Comparison of ENCODE assay signal across 1 cellular context in the genomic region with DNA sequence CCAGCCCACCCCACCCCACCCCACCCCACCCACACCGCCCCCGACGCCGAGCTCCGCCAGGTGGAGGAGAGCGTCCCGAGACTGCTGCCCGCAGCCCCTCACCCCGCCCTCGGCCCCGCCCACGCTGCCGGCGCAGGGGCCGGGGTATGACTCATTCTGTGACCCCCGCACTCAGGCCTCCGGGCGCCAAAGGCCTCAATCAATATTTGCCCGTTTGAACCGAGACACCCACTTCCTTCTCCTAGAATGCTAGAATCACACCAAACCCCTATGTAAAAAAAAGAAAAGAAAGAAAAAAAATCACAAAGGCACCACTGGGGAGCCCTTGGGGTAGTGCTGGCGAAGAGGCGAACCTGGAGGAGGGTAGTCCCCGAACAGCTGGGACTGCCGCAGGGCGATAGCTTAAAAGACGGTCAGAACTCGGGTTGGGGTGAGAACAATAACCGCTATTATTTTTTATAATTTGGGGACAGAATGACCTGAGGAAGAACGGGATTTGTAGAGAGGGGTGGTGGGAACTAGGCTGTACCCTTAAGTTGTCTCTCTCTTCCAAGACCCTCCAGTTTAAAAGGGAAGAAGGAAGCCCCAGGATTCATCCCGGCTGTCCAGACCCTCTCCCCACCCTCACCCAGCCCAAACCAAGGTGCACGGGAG.
TF ChIP-seq lines count a peak whose summit lies in the region.

No MANE protein-coding gene starts in this region.

TF ChIP-seq in HEK293, 187 proteins besides CTCF, POLR2A, EP300 and RAD21 (continued from another document and continues in another):
- TF ChIP-seq, protein P1, sequence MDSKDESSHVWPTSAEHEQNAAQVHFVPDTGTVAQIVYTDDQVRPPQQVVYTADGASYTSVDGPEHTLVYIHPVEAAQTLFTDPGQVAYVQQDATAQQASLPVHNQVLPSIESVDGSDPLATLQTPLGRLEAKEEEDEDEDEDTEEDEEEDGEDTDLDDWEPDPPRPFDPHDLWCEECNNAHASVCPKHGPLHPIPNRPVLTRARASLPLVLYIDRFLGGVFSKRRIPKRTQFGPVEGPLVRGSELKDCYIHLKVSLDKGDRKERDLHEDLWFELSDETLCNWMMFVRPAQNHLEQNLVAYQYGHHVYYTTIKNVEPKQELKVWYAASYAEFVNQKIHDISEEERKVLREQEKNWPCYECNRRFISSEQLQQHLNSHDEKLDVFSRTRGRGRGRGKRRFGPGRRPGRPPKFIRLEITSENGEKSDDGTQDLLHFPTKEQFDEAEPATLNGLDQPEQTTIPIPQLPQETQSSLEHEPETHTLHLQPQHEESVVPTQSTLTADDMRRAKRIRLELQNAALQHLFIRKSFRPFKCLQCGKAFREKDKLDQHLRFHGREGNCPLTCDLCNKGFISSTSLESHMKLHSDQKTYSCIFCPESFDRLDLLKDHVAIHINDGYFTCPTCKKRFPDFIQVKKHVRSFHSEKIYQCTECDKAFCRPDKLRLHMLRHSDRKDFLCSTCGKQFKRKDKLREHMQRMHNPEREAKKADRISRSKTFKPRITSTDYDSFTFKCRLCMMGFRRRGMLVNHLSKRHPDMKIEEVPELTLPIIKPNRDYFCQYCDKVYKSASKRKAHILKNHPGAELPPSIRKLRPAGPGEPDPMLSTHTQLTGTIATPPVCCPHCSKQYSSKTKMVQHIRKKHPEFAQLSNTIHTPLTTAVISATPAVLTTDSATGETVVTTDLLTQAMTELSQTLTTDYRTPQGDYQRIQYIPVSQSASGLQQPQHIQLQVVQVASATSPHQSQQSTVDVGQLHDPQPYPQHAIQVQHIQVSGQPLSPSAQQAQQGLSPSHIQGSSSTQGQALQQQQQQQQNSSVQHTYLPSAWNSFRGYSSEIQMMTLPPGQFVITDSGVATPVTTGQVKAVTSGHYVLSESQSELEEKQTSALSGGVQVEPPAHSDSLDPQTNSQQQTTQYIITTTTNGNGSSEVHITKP (tag by site-specific recombination; IDR thresholded peaks at IDR 0.05): peak; percentile 65
- TF ChIP-seq, protein P2, sequence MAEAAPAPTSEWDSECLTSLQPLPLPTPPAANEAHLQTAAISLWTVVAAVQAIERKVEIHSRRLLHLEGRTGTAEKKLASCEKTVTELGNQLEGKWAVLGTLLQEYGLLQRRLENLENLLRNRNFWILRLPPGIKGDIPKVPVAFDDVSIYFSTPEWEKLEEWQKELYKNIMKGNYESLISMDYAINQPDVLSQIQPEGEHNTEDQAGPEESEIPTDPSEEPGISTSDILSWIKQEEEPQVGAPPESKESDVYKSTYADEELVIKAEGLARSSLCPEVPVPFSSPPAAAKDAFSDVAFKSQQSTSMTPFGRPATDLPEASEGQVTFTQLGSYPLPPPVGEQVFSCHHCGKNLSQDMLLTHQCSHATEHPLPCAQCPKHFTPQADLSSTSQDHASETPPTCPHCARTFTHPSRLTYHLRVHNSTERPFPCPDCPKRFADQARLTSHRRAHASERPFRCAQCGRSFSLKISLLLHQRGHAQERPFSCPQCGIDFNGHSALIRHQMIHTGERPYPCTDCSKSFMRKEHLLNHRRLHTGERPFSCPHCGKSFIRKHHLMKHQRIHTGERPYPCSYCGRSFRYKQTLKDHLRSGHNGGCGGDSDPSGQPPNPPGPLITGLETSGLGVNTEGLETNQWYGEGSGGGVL (tag by site-specific recombination; IDR thresholded peaks at IDR 0.05): peak; percentile 44; the same call in 1 of the 2 replicates
- no peak for TF ChIP-seq ZNF521 (tag by site-specific recombination; IDR thresholded peaks at IDR 0.05)
- TF ChIP-seq, protein P3, sequence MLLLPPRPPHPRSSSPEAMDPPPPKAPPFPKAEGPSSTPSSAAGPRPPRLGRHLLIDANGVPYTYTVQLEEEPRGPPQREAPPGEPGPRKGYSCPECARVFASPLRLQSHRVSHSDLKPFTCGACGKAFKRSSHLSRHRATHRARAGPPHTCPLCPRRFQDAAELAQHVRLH (tag by site-specific recombination; IDR thresholded peaks at IDR 0.05): no peak; the same call in 1 of the 2 replicates
- TF ChIP-seq SALL2 (tag by site-specific recombination; IDR thresholded peaks at IDR 0.05; ENCODE audit: borderline replicate concordance): no peak
- TF ChIP-seq ZNF701 (tag by site-specific recombination; IDR thresholded peaks at IDR 0.05): no peak
- no peak for TF ChIP-seq MZF1 (tag by site-specific recombination; IDR thresholded peaks at IDR 0.05; ENCODE audit: borderline replicate concordance)
- no peak for TF ChIP-seq HOXA7 (CRISPR knock-in tag; IDR thresholded peaks at IDR 0.05; ENCODE audit: borderline replicate concordance)
- no peak for TF ChIP-seq ZSCAN16 (tag by site-specific recombination; IDR thresholded peaks at IDR 0.05)
- no peak for TF ChIP-seq ZNF596 (tag by site-specific recombination; IDR thresholded peaks at IDR 0.05)
- TF ChIP-seq, protein P4, sequence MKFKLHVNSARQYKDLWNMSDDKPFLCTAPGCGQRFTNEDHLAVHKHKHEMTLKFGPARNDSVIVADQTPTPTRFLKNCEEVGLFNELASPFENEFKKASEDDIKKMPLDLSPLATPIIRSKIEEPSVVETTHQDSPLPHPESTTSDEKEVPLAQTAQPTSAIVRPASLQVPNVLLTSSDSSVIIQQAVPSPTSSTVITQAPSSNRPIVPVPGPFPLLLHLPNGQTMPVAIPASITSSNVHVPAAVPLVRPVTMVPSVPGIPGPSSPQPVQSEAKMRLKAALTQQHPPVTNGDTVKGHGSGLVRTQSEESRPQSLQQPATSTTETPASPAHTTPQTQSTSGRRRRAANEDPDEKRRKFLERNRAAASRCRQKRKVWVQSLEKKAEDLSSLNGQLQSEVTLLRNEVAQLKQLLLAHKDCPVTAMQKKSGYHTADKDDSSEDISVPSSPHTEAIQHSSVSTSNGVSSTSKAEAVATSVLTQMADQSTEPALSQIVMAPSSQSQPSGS (tag by site-specific recombination; IDR thresholded peaks at IDR 0.05; ENCODE audit: low read depth): no peak
- TF ChIP-seq ZNF501 (tag by site-specific recombination; IDR thresholded peaks at IDR 0.05): no peak
- TF ChIP-seq ZFP41 (tag by site-specific recombination; IDR thresholded peaks at IDR 0.05; ENCODE audit: borderline replicate concordance): no peak
- TF ChIP-seq, protein P5, sequence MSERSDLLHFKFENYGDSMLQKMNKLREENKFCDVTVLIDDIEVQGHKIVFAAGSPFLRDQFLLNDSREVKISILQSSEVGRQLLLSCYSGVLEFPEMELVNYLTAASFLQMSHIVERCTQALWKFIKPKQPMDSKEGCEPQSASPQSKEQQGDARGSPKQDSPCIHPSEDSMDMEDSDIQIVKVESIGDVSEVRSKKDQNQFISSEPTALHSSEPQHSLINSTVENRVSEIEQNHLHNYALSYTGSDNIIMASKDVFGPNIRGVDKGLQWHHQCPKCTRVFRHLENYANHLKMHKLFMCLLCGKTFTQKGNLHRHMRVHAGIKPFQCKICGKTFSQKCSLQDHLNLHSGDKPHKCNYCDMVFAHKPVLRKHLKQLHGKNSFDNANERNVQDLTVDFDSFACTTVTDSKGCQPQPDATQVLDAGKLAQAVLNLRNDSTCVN (tag by site-specific recombination; optimal IDR thresholded peaks at IDR 0.05): peak; percentile 29
- TF ChIP-seq ZNF629 (tag by site-specific recombination; IDR thresholded peaks at IDR 0.05): peak; percentile 61; the same call in 1 of the 2 replicates
- TF ChIP-seq ZNF184 (tag by site-specific recombination; IDR thresholded peaks at IDR 0.05): no peak
- no peak for TF ChIP-seq ZNF610 (tag by site-specific recombination; IDR thresholded peaks at IDR 0.05; ENCODE audit: borderline replicate concordance)
- TF ChIP-seq, protein P6, sequence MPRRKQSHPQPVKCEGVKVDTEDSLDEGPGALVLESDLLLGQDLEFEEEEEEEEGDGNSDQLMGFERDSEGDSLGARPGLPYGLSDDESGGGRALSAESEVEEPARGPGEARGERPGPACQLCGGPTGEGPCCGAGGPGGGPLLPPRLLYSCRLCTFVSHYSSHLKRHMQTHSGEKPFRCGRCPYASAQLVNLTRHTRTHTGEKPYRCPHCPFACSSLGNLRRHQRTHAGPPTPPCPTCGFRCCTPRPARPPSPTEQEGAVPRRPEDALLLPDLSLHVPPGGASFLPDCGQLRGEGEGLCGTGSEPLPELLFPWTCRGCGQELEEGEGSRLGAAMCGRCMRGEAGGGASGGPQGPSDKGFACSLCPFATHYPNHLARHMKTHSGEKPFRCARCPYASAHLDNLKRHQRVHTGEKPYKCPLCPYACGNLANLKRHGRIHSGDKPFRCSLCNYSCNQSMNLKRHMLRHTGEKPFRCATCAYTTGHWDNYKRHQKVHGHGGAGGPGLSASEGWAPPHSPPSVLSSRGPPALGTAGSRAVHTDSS (tag by site-specific recombination; IDR thresholded peaks at IDR 0.05): no peak
- TF ChIP-seq, protein P7, sequence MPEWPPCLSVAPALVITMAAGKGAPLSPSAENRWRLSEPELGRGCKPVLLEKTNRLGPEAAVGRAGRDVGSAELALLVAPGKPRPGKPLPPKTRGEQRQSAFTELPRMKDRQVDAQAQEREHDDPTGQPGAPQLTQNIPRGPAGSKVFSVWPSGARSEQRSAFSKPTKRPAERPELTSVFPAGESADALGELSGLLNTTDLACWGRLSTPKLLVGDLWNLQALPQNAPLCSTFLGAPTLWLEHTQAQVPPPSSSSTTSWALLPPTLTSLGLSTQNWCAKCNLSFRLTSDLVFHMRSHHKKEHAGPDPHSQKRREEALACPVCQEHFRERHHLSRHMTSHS (tag by site-specific recombination; IDR thresholded peaks at IDR 0.05): no peak
- no peak for TF ChIP-seq ZNF223 (tag by site-specific recombination; IDR thresholded peaks at IDR 0.05)
- no peak for TF ChIP-seq ZNF837 (tag by site-specific recombination; IDR thresholded peaks at IDR 0.05)
- TF ChIP-seq, protein P8, sequence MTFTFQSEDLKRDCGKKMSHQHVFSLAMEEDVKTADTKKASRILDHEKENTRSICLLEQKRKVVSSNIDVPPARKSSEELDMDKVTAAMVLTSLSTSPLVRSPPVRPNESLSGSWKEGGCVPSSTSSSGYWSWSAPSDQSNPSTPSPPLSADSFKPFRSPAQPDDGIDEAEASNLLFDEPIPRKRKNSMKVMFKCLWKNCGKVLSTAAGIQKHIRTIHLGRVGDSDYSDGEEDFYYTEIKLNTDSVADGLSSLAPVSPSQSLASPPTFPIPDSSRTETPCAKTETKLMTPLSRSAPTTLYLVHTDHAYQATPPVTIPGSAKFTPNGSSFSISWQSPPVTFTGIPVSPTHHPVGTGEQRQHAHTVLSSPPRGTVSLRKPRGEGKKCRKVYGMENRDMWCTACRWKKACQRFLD (tag by site-specific recombination; IDR thresholded peaks at IDR 0.05): no peak
- no peak for TF ChIP-seq RBAK (tag by site-specific recombination; IDR thresholded peaks at IDR 0.05)
- TF ChIP-seq ZNF514 (tag by site-specific recombination; IDR thresholded peaks at IDR 0.05): no peak
- no peak for TF ChIP-seq ZNF510 (tag by site-specific recombination; IDR thresholded peaks at IDR 0.05; ENCODE audit: insufficient replicate concordance)
- TF ChIP-seq, protein P9, sequence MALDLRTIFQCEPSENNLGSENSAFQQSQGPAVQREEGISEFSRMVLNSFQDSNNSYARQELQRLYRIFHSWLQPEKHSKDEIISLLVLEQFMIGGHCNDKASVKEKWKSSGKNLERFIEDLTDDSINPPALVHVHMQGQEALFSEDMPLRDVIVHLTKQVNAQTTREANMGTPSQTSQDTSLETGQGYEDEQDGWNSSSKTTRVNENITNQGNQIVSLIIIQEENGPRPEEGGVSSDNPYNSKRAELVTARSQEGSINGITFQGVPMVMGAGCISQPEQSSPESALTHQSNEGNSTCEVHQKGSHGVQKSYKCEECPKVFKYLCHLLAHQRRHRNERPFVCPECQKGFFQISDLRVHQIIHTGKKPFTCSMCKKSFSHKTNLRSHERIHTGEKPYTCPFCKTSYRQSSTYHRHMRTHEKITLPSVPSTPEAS (tag by site-specific recombination; IDR thresholded peaks at IDR 0.05): no peak
- TF ChIP-seq ZNF624 (tag by site-specific recombination; IDR thresholded peaks at IDR 0.05): no peak
- TF ChIP-seq ZBTB48 (tag by site-specific recombination; IDR thresholded peaks at IDR 0.05): peak; percentile 11; the same call in 1 of the 2 replicates
- TF ChIP-seq ZNF792 (tag by site-specific recombination; IDR thresholded peaks at IDR 0.05): no peak
- no peak for TF ChIP-seq ZNF529 (tag by site-specific recombination; IDR thresholded peaks at IDR 0.05; ENCODE audit: insufficient replicate concordance)
- peak; percentile 59 for TF ChIP-seq SP7 (tag by site-specific recombination; IDR thresholded peaks at IDR 0.05)
- no peak for TF ChIP-seq ZNF23 (tag by site-specific recombination; IDR thresholded peaks at IDR 0.05; ENCODE audit: borderline replicate concordance)
- 0 out of 2 replicates have a peak, but pooled peaks have one; percentile 27 for TF ChIP-seq ZNF843 (tag by site-specific recombination; IDR thresholded peaks at IDR 0.05)
- TF ChIP-seq, protein P10, sequence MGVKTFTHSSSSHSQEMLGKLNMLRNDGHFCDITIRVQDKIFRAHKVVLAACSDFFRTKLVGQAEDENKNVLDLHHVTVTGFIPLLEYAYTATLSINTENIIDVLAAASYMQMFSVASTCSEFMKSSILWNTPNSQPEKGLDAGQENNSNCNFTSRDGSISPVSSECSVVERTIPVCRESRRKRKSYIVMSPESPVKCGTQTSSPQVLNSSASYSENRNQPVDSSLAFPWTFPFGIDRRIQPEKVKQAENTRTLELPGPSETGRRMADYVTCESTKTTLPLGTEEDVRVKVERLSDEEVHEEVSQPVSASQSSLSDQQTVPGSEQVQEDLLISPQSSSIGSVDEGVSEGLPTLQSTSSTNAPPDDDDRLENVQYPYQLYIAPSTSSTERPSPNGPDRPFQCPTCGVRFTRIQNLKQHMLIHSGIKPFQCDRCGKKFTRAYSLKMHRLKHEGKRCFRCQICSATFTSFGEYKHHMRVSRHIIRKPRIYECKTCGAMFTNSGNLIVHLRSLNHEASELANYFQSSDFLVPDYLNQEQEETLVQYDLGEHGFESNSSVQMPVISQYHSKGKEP (tag by site-specific recombination; IDR thresholded peaks at IDR 0.05): no peak
- no peak for TF ChIP-seq ZNF571 (tag by site-specific recombination; IDR thresholded peaks at IDR 0.05)
- TF ChIP-seq EGR2 (tag by site-specific recombination; IDR thresholded peaks at IDR 0.05; ENCODE audit: low read depth): peak; percentile 87
- TF ChIP-seq ZNF548 (tag by site-specific recombination; IDR thresholded peaks at IDR 0.05): no peak
- no peak for TF ChIP-seq KLF7 (tag by site-specific recombination; IDR thresholded peaks at IDR 0.05; ENCODE audit: borderline replicate concordance)
- TF ChIP-seq, protein P11, sequence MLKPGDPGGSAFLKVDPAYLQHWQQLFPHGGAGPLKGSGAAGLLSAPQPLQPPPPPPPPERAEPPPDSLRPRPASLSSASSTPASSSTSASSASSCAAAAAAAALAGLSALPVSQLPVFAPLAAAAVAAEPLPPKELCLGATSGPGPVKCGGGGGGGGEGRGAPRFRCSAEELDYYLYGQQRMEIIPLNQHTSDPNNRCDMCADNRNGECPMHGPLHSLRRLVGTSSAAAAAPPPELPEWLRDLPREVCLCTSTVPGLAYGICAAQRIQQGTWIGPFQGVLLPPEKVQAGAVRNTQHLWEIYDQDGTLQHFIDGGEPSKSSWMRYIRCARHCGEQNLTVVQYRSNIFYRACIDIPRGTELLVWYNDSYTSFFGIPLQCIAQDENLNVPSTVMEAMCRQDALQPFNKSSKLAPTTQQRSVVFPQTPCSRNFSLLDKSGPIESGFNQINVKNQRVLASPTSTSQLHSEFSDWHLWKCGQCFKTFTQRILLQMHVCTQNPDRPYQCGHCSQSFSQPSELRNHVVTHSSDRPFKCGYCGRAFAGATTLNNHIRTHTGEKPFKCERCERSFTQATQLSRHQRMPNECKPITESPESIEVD (tag by site-specific recombination; IDR thresholded peaks at IDR 0.05): no peak
- no peak for TF ChIP-seq ZNF558 (tag by site-specific recombination; IDR thresholded peaks at IDR 0.05)
